In the genomic region with DNA sequence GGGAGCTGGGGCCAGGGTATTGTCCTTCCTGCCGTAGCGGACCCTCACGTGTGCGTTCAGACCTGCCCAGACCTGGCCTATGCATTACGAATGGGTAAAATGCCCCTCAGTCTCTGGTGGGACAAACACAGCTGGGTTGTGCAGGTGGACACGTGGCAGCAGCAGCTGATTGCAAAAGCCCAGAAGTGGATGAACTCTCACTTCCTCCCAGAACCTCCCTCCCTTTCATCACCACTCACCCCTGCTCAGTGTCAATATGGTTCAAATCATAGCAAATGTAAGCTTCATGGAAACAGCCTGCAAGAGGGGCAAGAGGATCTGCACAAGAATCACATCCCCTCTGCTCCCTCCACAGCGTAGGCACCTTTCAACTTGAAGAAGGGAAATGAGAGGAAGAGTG, we compare ENCODE assay signal across 14 cellular contexts.
"Had no signal": no experiment of that assay in that cellular context is flagged by ENCODE, and none has a peak within 500 bp of the region (broad histone marks: within the 10 kb centered on the region; RNA-seq: fewer than 3 reads in every experiment).

No MANE protein-coding gene starts in this region.

- H3K36me3 ChIP-seq: left ventricle myocardium inferior, lower lobe of right lung, right atrium auricular region, sigmoid colon, uterus had no signal

- H3K27ac ChIP-seq: foreskin keratinocyte, left ventricle myocardium inferior, lower lobe of right lung, right atrium auricular region, sigmoid colon, skin epidermis, uterus had no signal

- ATAC-seq: foreskin keratinocyte, left cardiac atrium, lower lobe of right lung, natural killer cell had no signal

- H3K9me3 ChIP-seq: left ventricle myocardium inferior, lower lobe of right lung, right atrium auricular region, sigmoid colon, uterus had no signal

- H3K27me3 ChIP-seq: foreskin keratinocyte, right atrium auricular region, uterus had no signal

- H3K4me3 ChIP-seq: left ventricle myocardium inferior, lower lobe of right lung, right atrium auricular region, sigmoid colon, skin epidermis, uterus had no signal

- DNase-seq: dermis blood vessel endothelial cell; foreskin keratinocyte; kidney; left cardiac atrium; left ventricle myocardium inferior; lower lobe of right lung; natural killer cell; posterior cingulate gyrus; sigmoid colon; stimulated activated CD4-positive, alpha-beta T cell treated with anti-CD3 and anti-CD28 coated beads, Interleukin-2, amount 100 ng/mL, for 48 hours; stimulated activated naive CD4-positive, alpha-beta T cell treated with Interleukin-2 at 50 U/mL for 16 hours; uterus had no signal

- H3K4me1 ChIP-seq: foreskin keratinocyte, lower lobe of right lung, right atrium auricular region, sigmoid colon, uterus had no signal
